8 cellular contexts compared by ENCODE assay signal in genomic region chr3:188052229-188052965, GRCh38.
DNase-seq lines count a peak whose midpoint lies in the region; ATAC-seq and TF ChIP-seq lines count a peak whose summit lies in the region.

No MANE protein-coding gene starts in this region.

- H3K27ac ChIP-seq in A673 (ENCODE audit: low read depth, low read length, poor library complexity, severe bottlenecking) = no peak overlapping the region
- no peak overlapping the region for H3K27ac ChIP-seq in foreskin keratinocyte
- H3K27ac ChIP-seq in muscle layer of duodenum (ENCODE audit: low read length) = peak overlapping the region; percentile 54

- ATAC-seq in foreskin keratinocyte = no peak
- ATAC-seq in activated CD4-positive, CD25-positive, alpha-beta regulatory T cell treated with anti-CD3 and anti-CD28 coated beads, Interleukin-2, amount 50 U/mL, for 24 hours = no peak

- H3K9me3 ChIP-seq in A673 (ENCODE audit: low read depth, low read length, poor library complexity, severe bottlenecking) = no peaks in the 10 kb centered on the region
- no peaks in the 10 kb centered on the region for H3K9me3 ChIP-seq in muscle layer of duodenum (ENCODE audit: control insufficient read depth in 1 of 2, low read length in 2 of 2)

- H3K4me3 ChIP-seq in A673 (ENCODE audit: low read depth, low read length, poor library complexity, severe bottlenecking) (no peak overlapping the region), muscle layer of duodenum (ENCODE audit: low read depth in 1 of 2, low read length in 2 of 2) (peak overlapping the region in 1 of 2 donors; percentile 16)

- BruUV-seq in A673 (replicated peaks; lab: Mats Ljungman, UMichigan) = no TSS peak

- peak; percentile 44 for DNase-seq in A673 (ENCODE audit: low spot score)
- peak; percentile 86 for DNase-seq in SK-MEL-5 (ENCODE audit: low read depth, low spot score)
- DNase-seq in foreskin keratinocyte = no peak
- DNase-seq in NCI-H524 treated with DMSO at 0.1 percent for 48 hours (lab: John Stamatoyannopoulos, UW) = no peak
- DNase-seq in NCI-H1694 treated with DMSO at 0.1 percent for 48 hours (lab: John Stamatoyannopoulos, UW) = no peak
- DNase-seq in NCI-H226 = no peak

- no peaks in the 10 kb centered on the region for H3K36me3 ChIP-seq in A673 (ENCODE audit: insufficient read depth, low read length, poor library complexity, severe bottlenecking)
- H3K36me3 ChIP-seq in muscle layer of duodenum (ENCODE audit: control insufficient read depth in 1 of 2, insufficient read depth in 2 of 2, low read length in 2 of 2) = no peaks in the 10 kb centered on the region

- TF ChIP-seq CTCF in A673 (conservative IDR thresholded peaks at IDR 0.05; ENCODE audit: low read depth, low read length) = peak; percentile 46
- TF ChIP-seq CTCF in foreskin keratinocyte (conservative IDR thresholded peaks at IDR 0.05) = peak; percentile 20

- intact Hi-C loops in A673 (cut with micrococcal nuclease; ENCODE audit: unreplicated experiment) = no loop called here

- H3K27me3 ChIP-seq in A673 (replicated peaks; ENCODE audit: insufficient read depth, low read depth, low read length, poor library complexity) (no peaks in the 10 kb centered on the region), foreskin keratinocyte (no peaks in the 10 kb centered on the region), muscle layer of duodenum (ENCODE audit: low read depth, low read length) (no peaks in the 10 kb centered on the region)

- CTCF ChIA-PET in A673 (lab: Charles Lee) = interaction anchor here (0.7 kb wide), 1 partner anchor 901 kb away, joined by 3 read pairs; no protein-coding TSS in a partner anchor

- in situ Hi-C loops in SK-MEL-5 (cut with HindIII; ENCODE audit: low pct_unique_long_range_greater_than_20kb, low sequenced_read_pairs) = no loop called here

- POLR2A ChIA-PET in A673 (lab: Charles Lee; ENCODE audit: low non-redundant PET) = interaction anchor here (0.7 kb wide), 1 partner anchor 379 kb away, joined by 3 read pairs; no protein-coding TSS in a partner anchor

- H3K4me1 ChIP-seq in A673 (ENCODE audit: insufficient read depth, low read length, poor library complexity, severe bottlenecking) (peaks cover 16% of the 10 kb centered on the region), foreskin keratinocyte (peaks cover under 1% of the 10 kb centered on the region), muscle layer of duodenum (ENCODE audit: control insufficient read depth in 1 of 2, insufficient read depth in 2 of 2, low read length in 2 of 2) (peaks cover 16 to 20% of the 10 kb centered on the region in 2 donors)

Comparison
In these comparisons a context has a peak if more than half of its experiments do, and no peak if none do; other contexts are left out.
1. DNase-seq: peak in A673 (single experiment) and SK-MEL-5 (single experiment); none in foreskin keratinocyte (0 of 2), NCI-H524 treated with DMSO at 0.1 percent for 48 hours (single experiment), NCI-H1694 treated with DMSO at 0.1 percent for 48 hours (single experiment) and NCI-H226 (single experiment).